Comparison of ENCODE assay signal across 8 cellular contexts in genomic region chr5:10248378-10249260, GRCh38. TPM values are rescaled to one million over a fixed set of nuclear protein-coding genes. Genes with fewer than 3 reads are reported as not detected.
DNase-seq lines count a peak whose midpoint lies in the region; ATAC-seq, FAIRE-seq and TF ChIP-seq lines count a peak whose summit lies in the region.

No MANE protein-coding gene starts in this region.

- TF ChIP-seq EP300 in gastroesophageal sphincter (IDR thresholded peaks at IDR 0.05) = no peak

- ATAC-seq in HG02852 (IDR thresholded peaks at IDR 0.05; ENCODE audit: unreplicated experiment) = peak; percentile 2
- no peak for ATAC-seq in T-helper 17 cell
- no peak for ATAC-seq in gastroesophageal sphincter

- no peak for TF ChIP-seq POLR2A in gastroesophageal sphincter (IDR thresholded peaks at IDR 0.05)

- H3K9me3 ChIP-seq in T-helper 17 cell (ENCODE audit: control insufficient read depth, low read length, poor library complexity, severe bottlenecking) (no peaks in the 10 kb centered on the region), gastroesophageal sphincter (no peaks in the 10 kb centered on the region), small intestine (ENCODE audit: control insufficient read depth, low read depth) (no peaks in the 10 kb centered on the region)

- peaks cover 25% of the 10 kb centered on the region for H3K4me1 Mint-ChIP-seq in T-helper 17 cell

- H3K4me1 ChIP-seq in gastroesophageal sphincter = peaks cover 4 to 39% (median 16%) of the 10 kb centered on the region in 3 donors
- peaks cover 17% of the 10 kb centered on the region in 2 donors for H3K4me1 ChIP-seq in small intestine (ENCODE audit: control insufficient read depth in 2 of 2, insufficient read depth in 1 of 2, low read depth in 1 of 2, low read length in 1 of 2)

- H3K4me3 ChIP-seq in gastroesophageal sphincter (peak overlapping the region; percentile 88 to 95), small intestine (ENCODE audit: low read depth in 1 of 2, low read length in 2 of 2) (peak overlapping the region; percentile 76 to 86)

- WGBS in gastroesophageal sphincter (ENCODE audit: low coverage in 1 of 2), 2 donors = 68 to 71% methylated on average over 17 to 20 of the region's 29 CpGs
- WGBS in small intestine, 3 donors = 51 to 59% (median 54%) methylated on average over 28 to 29 of the region's 29 CpGs

- peak overlapping the region; percentile 99 for H3K27ac Mint-ChIP-seq in T-helper 17 cell

- peak overlapping the region; percentile 95 for H3K4me3 Mint-ChIP-seq in T-helper 17 cell

- H3K27ac ChIP-seq in gastroesophageal sphincter (peak overlapping the region; percentile 93 to 97 (median 94)), small intestine (ENCODE audit: low read depth in 1 of 2, low read length in 1 of 2) (peak overlapping the region in 1 of 2 donors; percentile 25)

- FAIRE-seq in small intestine (lab: Jason Lieb, UNC) = no peak

- H3K27me3 ChIP-seq in gastroesophageal sphincter (no peaks in the 10 kb centered on the region), small intestine (ENCODE audit: control insufficient read depth in 2 of 2, insufficient read depth in 2 of 2, low read length in 2 of 2) (no peaks in the 10 kb centered on the region)

- no peak for TF ChIP-seq CTCF in gastroesophageal sphincter (IDR thresholded peaks at IDR 0.05)

- H3K36me3 Mint-ChIP-seq in T-helper 17 cell (ENCODE audit: low read depth) = peaks cover 8% of the 10 kb centered on the region

- H3K27me3 Mint-ChIP-seq in T-helper 17 cell = no peaks in the 10 kb centered on the region

- DNase-seq in NOMO-1 (lab: John Stamatoyannopoulos, UW; ENCODE audit: unreplicated experiment in 2 of 2) = peak; percentile 27 to 32
- no peak for DNase-seq in NOMO-1 treated with dmso at 0.1 percent for 144 hours (lab: John Stamatoyannopoulos, UW; ENCODE audit: unreplicated experiment)
- no peak for DNase-seq in T-helper 17 cell
- no peak for DNase-seq in small intestine
- DNase-seq in activated gamma-delta T cell treated with Interleukin-2 at 50 U/mL for 16 hours = no peak
- no peak for DNase-seq in NCI-H1694 treated with DMSO at 0.1 percent for 48 hours (lab: John Stamatoyannopoulos, UW)

- peaks cover 0 to 3% of the 10 kb centered on the region in 2 donors for H3K36me3 ChIP-seq in gastroesophageal sphincter
- no peaks in the 10 kb centered on the region for H3K36me3 ChIP-seq in small intestine (ENCODE audit: control insufficient read depth in 2 of 2, insufficient read depth in 2 of 2, low read length in 2 of 2)

RNA-seq across cellular contexts. Expression of gene ATPSCKMT, which starts 1.1 kb away (rescaled TPM):
- 1 to 10 TPM; 6.1 to 6.5 TPM for total RNA-seq in T-helper 17 cell
- total RNA-seq in gastroesophageal sphincter = 10 to 100 TPM; 13.9 to 16.4 (median 15.0) TPM
- polyA plus RNA-seq in small intestine = 10 to 100 TPM in 1 of 3 donors, 1 to 10 TPM in 2; 7.6 to 13.7 (median 8.6) TPM

RNA-seq across cellular contexts. Expression of gene CCT5, which starts 1.5 kb away (rescaled TPM):
- total RNA-seq in T-helper 17 cell (10 to 100 TPM; 62.6 to 73.0 TPM), gastroesophageal sphincter (100 to 1,000 TPM; 113 to 208 (median 155) TPM)
- polyA plus RNA-seq in small intestine = 100 to 1,000 TPM; 101 to 226 (median 138) TPM

RNA-seq across cellular contexts. Expression of gene CMBL, which starts 59.1 kb away (rescaled TPM):
- total RNA-seq in T-helper 17 cell = under 1 TPM; 0.22 to 0.39 TPM
- total RNA-seq in gastroesophageal sphincter = 1 to 10 TPM; 2.2 to 7.7 (median 4.4) TPM
- 100 to 1,000 TPM in 2 of 3 donors, 10 to 100 TPM in 1; 93.7 to 516 (median 230) TPM for polyA plus RNA-seq in small intestine

Comparison
In these comparisons a context has a peak if more than half of its experiments do, and no peak if none do; other contexts are left out.
1. DNase-seq: peak in NOMO-1 (2 of 2); none in NOMO-1 treated with dmso at 0.1 percent for 144 hours (single experiment), T-helper 17 cell (0 of 3), small intestine (single experiment), activated gamma-delta T cell treated with Interleukin-2 at 50 U/mL for 16 hours (single experiment) and NCI-H1694 treated with DMSO at 0.1 percent for 48 hours (single experiment).